20 cellular contexts compared by ENCODE assay signal in the genomic region with DNA sequence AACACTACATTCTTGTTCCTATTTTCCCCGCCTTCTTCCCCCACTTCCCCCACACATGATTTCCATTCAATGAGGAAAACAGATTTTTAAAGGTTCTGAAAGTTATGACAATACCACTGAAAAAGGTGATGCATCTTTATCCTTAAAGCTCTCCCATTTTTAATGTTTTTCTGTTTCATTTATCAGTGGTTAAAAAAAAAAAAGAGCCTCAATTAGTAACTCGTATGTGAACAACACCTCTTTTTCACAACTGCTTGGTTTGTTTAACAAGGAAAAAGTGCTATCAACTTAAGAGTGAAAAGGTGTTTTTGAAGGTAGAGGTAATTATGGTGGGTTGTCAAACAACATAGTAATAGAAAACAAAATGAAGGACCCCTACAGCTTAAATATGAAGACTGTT.
"Had no signal": no experiment of that assay in that cellular context is flagged by ENCODE, and none has a peak within 500 bp of the region (broad histone marks: within the 10 kb centered on the region; RNA-seq: fewer than 3 reads in every experiment).

No MANE protein-coding gene starts in this region.

- H3K27ac Mint-ChIP-seq: activated B cell treated with CpG ODN at 0.5 μM for 24 hours, T-helper 17 cell had no signal

- H3K4me3 Mint-ChIP-seq: activated B cell treated with CpG ODN at 0.5 μM for 24 hours, T-helper 17 cell had no signal

- DNase-seq: activated B cell treated with CpG ODN at 0.5 μM for 24 hours; activated CD4-positive, alpha-beta T cell treated with anti-CD3 and anti-CD28 coated beads, Interleukin-2, amount 50 U/mL, for 48 hours; activated gamma-delta T cell; amniotic stem cell; body of pancreas; central memory CD4-positive, alpha-beta T cell; cortex of kidney; Karpas-422; MM.1S; NCI-H1105; NCI-H1436; NCI-H1694 treated with DMSO at 0.1 percent for 48 hours; NCI-H2029 treated with DMSO at 0.1 percent for 48 hours; NCI-H510A treated with DMSO at 0.1 percent for 48 hours; NK-92 treated with Interleukin-12 subunit alpha and Interleukin-12 subunit beta, amount 100 ng/mL, for 24 hours; SIG-M5; T-helper 17 cell; T1000 had no signal

- ATAC-seq: body of pancreas, K562, PC-3, T-helper 17 cell had no signal
